13 cellular contexts compared by ENCODE assay signal in the genomic region with DNA sequence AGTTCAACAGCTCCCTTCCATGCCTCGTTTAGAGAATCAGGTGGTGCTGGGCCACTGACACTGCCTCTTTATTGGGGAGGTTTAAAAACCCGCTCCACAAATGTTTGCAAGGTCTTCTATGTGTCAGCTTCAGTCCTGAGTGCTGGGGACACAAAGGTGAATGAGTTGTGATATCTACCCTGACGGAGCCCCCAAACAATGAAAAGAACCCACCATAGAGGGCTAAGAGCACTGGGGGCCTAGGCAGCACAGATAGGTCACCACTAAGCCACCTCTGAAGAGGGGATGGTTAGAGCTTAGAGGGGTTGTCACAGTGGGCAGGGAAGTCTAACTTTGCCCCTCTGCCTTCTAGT. TPM values are rescaled to one million over a fixed set of nuclear protein-coding genes. Genes with fewer than 3 reads are reported as not detected.
DNase-seq lines count a peak whose midpoint lies in the region; ATAC-seq and TF ChIP-seq lines count a peak whose summit lies in the region.
"Had no signal": no experiment of that assay in that cellular context is flagged by ENCODE, and none has a peak within 500 bp of the region (broad histone marks: within the 10 kb centered on the region; RNA-seq: fewer than 3 reads in every experiment).

No MANE protein-coding gene starts in this region.

- H3K27ac ChIP-seq in RWPE1 = peak overlapping the region; percentile 32
- peak overlapping the region; percentile 40 for H3K27ac ChIP-seq in epithelial cell of prostate
- peak overlapping the region; percentile 9 to 73 (median 48) for H3K27ac ChIP-seq in spleen

- peaks cover 0 to 6% (median 0%) of the 10 kb centered on the region in 8 donors for H3K9me3 ChIP-seq in spleen

- H3K4me1 ChIP-seq in spleen = peaks cover 11 to 60% (median 39%) of the 10 kb centered on the region in 6 donors

- no peak overlapping the region for H3K4me3 Mint-ChIP-seq in T-helper 2 cell treated with Interferon-gamma antibody and Interleukin-4, amounts not matched to agents 5 μg/mL and 100 μg/mL, for 36 hours
- H3K4me3 Mint-ChIP-seq: stimulated activated naive CD8-positive, alpha-beta T cell treated with anti-CD3 and anti-CD28 coated beads, Interleukin-15, Interleukin-2, amounts not matched to agents 100 ng/mL and 50 ng/mL, for 24 hours had no signal

- ATAC-seq in HG02588 (IDR thresholded peaks at IDR 0.05; ENCODE audit: unreplicated experiment) (no peak), HG02763 (IDR thresholded peaks at IDR 0.05; ENCODE audit: unreplicated experiment) (no peak)

- CTCF ChIA-PET in RWPE1 (lab: Yijun Ruan, JAX) = interaction anchor here (0.7 to 0.9 kb wide), 2 partner anchors 48 to 190 kb away, joined by 3 read pairs; no protein-coding TSS in a partner anchor

- no peak for TF ChIP-seq CTCF in RWPE1 (conservative IDR thresholded peaks at IDR 0.05; ENCODE audit: low read depth)
- no peak for TF ChIP-seq CTCF in spleen (IDR thresholded peaks at IDR 0.05 in 8 of 11, conservative IDR thresholded peaks at IDR 0.05 in 3 of 11)

- intact Hi-C loops in spleen (cut with DNase I; ENCODE audit: low total_unique reads) = no loop called here

- peak overlapping the region in 1 of 8 donors; percentile 8 for H3K4me3 ChIP-seq in spleen

- no peak for TF ChIP-seq POLR2A in spleen (IDR thresholded peaks at IDR 0.05)

- H3K27ac Mint-ChIP-seq in T-helper 2 cell treated with Interferon-gamma antibody and Interleukin-4, amounts not matched to agents 5 μg/mL and 100 μg/mL, for 36 hours = peak overlapping the region; percentile 85

- DNase-seq in T-helper 2 cell treated with Interferon-gamma antibody and Interleukin-4, amounts not matched to agents 5 μg/mL and 100 μg/mL, for 36 hours (ENCODE audit: low spot score) = no peak
- DNase-seq in T-helper 2 cell (no peak), RWPE1 (ENCODE audit: low spot score) (no peak), epithelial cell of prostate (ENCODE audit: low read depth, low spot score) (no peak), spleen (no peak), KBM-7 (no peak)
- DNase-seq: 8988T, NCI-H2029 treated with DMSO at 0.1 percent for 48 hours, retina, Right ventricle myocardium superior had no signal

- H3K36me3 Mint-ChIP-seq in T-helper 2 cell treated with Interferon-gamma antibody and Interleukin-4, amounts not matched to agents 5 μg/mL and 100 μg/mL, for 36 hours (ENCODE audit: low read depth) = peaks cover 2% of the 10 kb centered on the region

- peaks cover 0 to 48% (median 17%) of the 10 kb centered on the region in 6 donors for H3K36me3 ChIP-seq in spleen

- no peaks in the 10 kb centered on the region for H3K27me3 Mint-ChIP-seq in T-helper 2 cell treated with Interferon-gamma antibody and Interleukin-4, amounts not matched to agents 5 μg/mL and 100 μg/mL, for 36 hours (ENCODE audit: low read depth)
- H3K27me3 Mint-ChIP-seq: stimulated activated naive CD8-positive, alpha-beta T cell treated with anti-CD3 and anti-CD28 coated beads, Interleukin-15, Interleukin-2, amounts not matched to agents 100 ng/mL and 50 ng/mL, for 24 hours had no signal

- no peaks in the 10 kb centered on the region for H3K9me3 Mint-ChIP-seq in T-helper 2 cell treated with Interferon-gamma antibody and Interleukin-4, amounts not matched to agents 5 μg/mL and 100 μg/mL, for 36 hours
- H3K9me3 Mint-ChIP-seq: stimulated activated naive CD8-positive, alpha-beta T cell treated with anti-CD3 and anti-CD28 coated beads, Interleukin-15, Interleukin-2, amounts not matched to agents 100 ng/mL and 50 ng/mL, for 24 hours had no signal

- in situ Hi-C loops in KBM-7 (cut with MboI; ENCODE audit: low pct_unique_long_range_greater_than_20kb, low sequenced_read_pairs) = no loop called here

- POLR2A ChIA-PET in RWPE1 (lab: Yijun Ruan, JAX; ENCODE audit: low non-redundant PET) = no interaction called here

- WGBS in spleen, 5 donors = 79 to 93% (median 88%) methylated on average over 3 of the region's 3 CpGs

- H3K4me1 Mint-ChIP-seq in T-helper 2 cell treated with Interferon-gamma antibody and Interleukin-4, amounts not matched to agents 5 μg/mL and 100 μg/mL, for 36 hours (ENCODE audit: low read depth) = peaks cover 24% of the 10 kb centered on the region

- H3K27me3 ChIP-seq in spleen (replicated peaks in 1 of 7) = no peaks in the 10 kb centered on the region

RNA-seq across cellular contexts. Expression of a gene that starts 22.0 kb away (rescaled TPM):
- 10 to 100 TPM; 13.0 to 34.0 (median 26.0) TPM for total RNA-seq in spleen
- 10 to 100 TPM; 47.3 to 56.7 (median 54.2) TPM for polyA plus RNA-seq in spleen
